ENCODE assay signal across 26 cellular contexts in the genomic region with DNA sequence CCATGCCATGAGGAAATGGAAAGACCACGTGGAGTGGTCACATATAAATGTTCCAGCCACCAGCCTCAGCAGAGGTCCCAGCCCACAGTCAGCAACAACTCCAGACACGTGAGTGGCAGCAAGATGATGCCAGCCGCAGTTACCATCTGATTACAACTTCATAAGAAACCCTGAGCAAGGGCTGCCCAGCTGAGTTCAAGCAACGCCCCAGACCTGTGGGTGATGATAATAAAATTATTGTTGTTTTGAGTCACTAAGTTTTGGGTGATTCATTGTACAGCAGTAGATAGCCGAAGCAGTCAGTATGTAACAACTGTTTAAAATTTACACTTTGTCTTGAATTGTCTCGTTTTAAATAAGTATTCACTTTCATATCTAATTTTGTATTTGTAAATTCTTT. TPM values are rescaled to one million over a fixed set of nuclear protein-coding genes. Genes with fewer than 3 reads are reported as not detected.
DNase-seq lines count a peak whose midpoint lies in the region; ATAC-seq, FAIRE-seq and TF ChIP-seq lines count a peak whose summit lies in the region.
"Had no signal": no experiment of that assay in that cellular context is flagged by ENCODE, and none has a peak within 500 bp of the region (broad histone marks: within the 10 kb centered on the region; RNA-seq: fewer than 3 reads in every experiment).

No MANE protein-coding gene starts in this region.

- no peaks in the 10 kb centered on the region for H3K36me3 ChIP-seq in K562 (ENCODE audit: control insufficient read depth, insufficient read depth, low read length)
- H3K36me3 ChIP-seq: heart right ventricle, pancreas, SJCRH30 had no signal

- no peaks in the 10 kb centered on the region for H3K79me2 ChIP-seq in K562 (ENCODE audit: control insufficient read depth, insufficient read depth, low read length)

- TF ChIP-seq EP300 in K562 (IDR thresholded peaks at IDR 0.05; ENCODE audit: low read length): no peak

- peak; percentile 8 for DNase-seq in stimulated activated CD4-positive, alpha-beta T cell treated with anti-CD3 and anti-CD28 coated beads, Interleukin-1b, Interleukin-23, amount 100 ng/mL, for 48 hours
- DNase-seq in stimulated activated CD4-positive, alpha-beta T cell treated with anti-CD3 and anti-CD28 coated beads, Interleukin-15, amount 100 ng/mL, for 24 hours: no peak
- no peak for DNase-seq in K562 (ENCODE audit: extremely low read depth in 1 of 4, low spot score in 3 of 4)
- no peak for DNase-seq in NCI-H748 treated with DMSO at 0.1 percent for 48 hours (lab: John Stamatoyannopoulos, UW)
- DNase-seq in SHP77 treated with DMSO at 0.1 percent for 48 hours (lab: John Stamatoyannopoulos, UW): no peak
- no peak for DNase-seq in NCI-H226
- DNase-seq: activated CD4-positive, alpha-beta memory T cell treated with anti-CD3 and anti-CD28 coated beads for 36 hours; activated naive CD4-positive, alpha-beta T cell treated with anti-CD3 and anti-CD28 coated beads for 36 hours; CD8-positive, alpha-beta T cell; DMS153; dorsolateral prefrontal cortex; heart right ventricle; NCI-H1105; NCI-H2029; NCI-H345; NCI-H82; pancreas; right cardiac atrium; SJCRH30 had no signal

- no peaks in the 10 kb centered on the region for H3K9me3 Mint-ChIP-seq in IgD-negative memory B cell
- H3K9me3 Mint-ChIP-seq: activated CD4-positive, alpha-beta memory T cell treated with anti-CD3 and anti-CD28 coated beads for 36 hours; activated naive CD4-positive, alpha-beta T cell treated with anti-CD3 and anti-CD28 coated beads for 36 hours; CD8-positive, alpha-beta T cell; natural killer cell treated with Interleukin-12 subunit alpha and Interleukin-12 subunit beta and Interleukin-15 and Interleukin-18, amount 100 ng/mL, for 72 hours had no signal

- no peaks in the 10 kb centered on the region for H3K27me3 Mint-ChIP-seq in IgD-negative memory B cell
- H3K27me3 Mint-ChIP-seq: activated CD4-positive, alpha-beta memory T cell treated with anti-CD3 and anti-CD28 coated beads for 36 hours; natural killer cell treated with Interleukin-12 subunit alpha and Interleukin-12 subunit beta and Interleukin-15 and Interleukin-18, amount 100 ng/mL, for 72 hours had no signal

- no peaks in the 10 kb centered on the region for H3K9me3 ChIP-seq in K562 (replicated peaks; ENCODE audit: control insufficient read depth, insufficient read depth, low read depth, low read length)
- H3K9me3 ChIP-seq: heart right ventricle, pancreas, SJCRH30 had no signal

- POLR2A ChIA-PET in K562 (lab: Yijun Ruan, JAX): no interaction called here

- BruUV-seq in K562 (replicated peaks; lab: Mats Ljungman, UMichigan): no TSS peak

- H3K27ac Mint-ChIP-seq in IgD-negative memory B cell: peak overlapping the region in 2 of 3 donors; percentile 69 to 76
- H3K27ac Mint-ChIP-seq: activated CD4-positive, alpha-beta memory T cell treated with anti-CD3 and anti-CD28 coated beads for 36 hours; activated naive CD4-positive, alpha-beta T cell treated with anti-CD3 and anti-CD28 coated beads for 36 hours; CD8-positive, alpha-beta T cell; natural killer cell treated with Interleukin-12 subunit alpha and Interleukin-12 subunit beta and Interleukin-15 and Interleukin-18, amount 100 ng/mL, for 72 hours had no signal

- H3K4me1 Mint-ChIP-seq in IgD-negative memory B cell: peaks cover 52 to 55% (median 53%) of the 10 kb centered on the region in 3 donors

- FAIRE-seq in K562 (lab: Jason Lieb, UNC): no peak
- FAIRE-seq: astrocyte, endothelial cell of umbilical vein, GM12878, HTR-8/SVneo, pancreas, urothelium cell line had no signal

- in situ Hi-C loops in K562 (cut with MboI): no loop called here

- CTCF ChIA-PET in K562 (lab: Yijun Ruan, JAX; ENCODE audit: low intra/inter-chr PET ratio): no interaction called here

- no peaks in the 10 kb centered on the region for H3K27me3 ChIP-seq in K562 (ENCODE audit: control insufficient read depth in 2 of 2, insufficient read depth in 2 of 2, low read length in 2 of 2)
- H3K27me3 ChIP-seq: dorsolateral prefrontal cortex, heart right ventricle, pancreas, SJCRH30 had no signal

- intact Hi-C loops in K562 (cut with micrococcal nuclease): no loop called here

- WGBS in K562 (ENCODE audit: insufficient coverage, low coverage, missing lambda C conversion rate): 17% methylated on average over 6 of the region's 6 CpGs

- no peak for TF ChIP-seq RAD21 in K562 (CRISPR knock-in tag; conservative IDR thresholded peaks at IDR 0.05 in 1 of 2, IDR thresholded peaks at IDR 0.05 in 1 of 2)

- TF ChIP-seq CTCF in K562 (IDR thresholded peaks at IDR 0.05 in 2 of 3, conservative IDR thresholded peaks at IDR 0.05 in 1 of 3; ENCODE audit: insufficient read depth in 2 of 3, low read depth in 1 of 3, low read length in 3 of 3): no peak

- peak overlapping the region; percentile 42; the same call in 1 of the 2 replicates for H2AFZ ChIP-seq in K562 (ENCODE audit: low read depth, low read length)

- H4K20me1 ChIP-seq in K562 (replicated peaks; ENCODE audit: control insufficient read depth, insufficient read depth, low read length): no peaks in the 10 kb centered on the region

- no peak overlapping the region for H3K9ac ChIP-seq in K562 (ENCODE audit: insufficient read depth in 1 of 2, low read depth in 2 of 2, low read length in 2 of 2)

- H3K4me3 Mint-ChIP-seq in IgD-negative memory B cell: peak overlapping the region in 1 of 4 donors; percentile 79
- H3K4me3 Mint-ChIP-seq: activated CD4-positive, alpha-beta memory T cell treated with anti-CD3 and anti-CD28 coated beads for 36 hours; activated naive CD4-positive, alpha-beta T cell treated with anti-CD3 and anti-CD28 coated beads for 36 hours; CD8-positive, alpha-beta T cell; natural killer cell treated with Interleukin-12 subunit alpha and Interleukin-12 subunit beta and Interleukin-15 and Interleukin-18, amount 100 ng/mL, for 72 hours had no signal

- no peaks in the 10 kb centered on the region for H3K36me3 Mint-ChIP-seq in IgD-negative memory B cell
- H3K36me3 Mint-ChIP-seq: activated CD4-positive, alpha-beta memory T cell treated with anti-CD3 and anti-CD28 coated beads for 36 hours; CD8-positive, alpha-beta T cell; natural killer cell treated with Interleukin-12 subunit alpha and Interleukin-12 subunit beta and Interleukin-15 and Interleukin-18, amount 100 ng/mL, for 72 hours had no signal

- no peak for TF ChIP-seq POLR2A in K562 (conservative IDR thresholded peaks at IDR 0.05)

- H3K4me1 ChIP-seq in K562 (replicated peaks in 1 of 2; ENCODE audit: control insufficient read depth in 2 of 2, insufficient read depth in 2 of 2, low read length in 2 of 2): peaks cover 0 to 8% of the 10 kb centered on the region in 2 experiments; a peak in 3 of 5 replicates

- no peak for ATAC-seq in K562
- ATAC-seq: CD8-positive, alpha-beta T cell; GM12878; heart right ventricle; natural killer cell treated with Interleukin-12 subunit alpha and Interleukin-12 subunit beta and Interleukin-15 and Interleukin-18, amount 100 ng/mL, for 72 hours; pancreas; right cardiac atrium had no signal

- H3K4me2 ChIP-seq in K562 (ENCODE audit: insufficient read depth, low read length): no peak overlapping the region

- no peaks in the 10 kb centered on the region for H3K9me1 ChIP-seq in K562 (ENCODE audit: control insufficient read depth, insufficient read depth, low read length)

- H3K4me3 ChIP-seq in K562: no peak overlapping the region
- H3K4me3 ChIP-seq: dorsolateral prefrontal cortex, GM12878, heart right ventricle, pancreas, SJCRH30 had no signal

- no peak overlapping the region for H3K27ac ChIP-seq in K562 (ENCODE audit: extremely low read depth, low read depth, low read length)
- H3K27ac ChIP-seq: dorsolateral prefrontal cortex, heart right ventricle, pancreas, SJCRH30 had no signal

TF ChIP-seq in K562, 482 proteins besides CTCF, POLR2A, EP300 and RAD21:
- TF ChIP-seq FOSL1 (tag; conservative IDR thresholded peaks at IDR 0.05): 0 out of 2 replicates have a peak, but pooled peaks have one; percentile 45
- TF ChIP-seq, protein P1, sequence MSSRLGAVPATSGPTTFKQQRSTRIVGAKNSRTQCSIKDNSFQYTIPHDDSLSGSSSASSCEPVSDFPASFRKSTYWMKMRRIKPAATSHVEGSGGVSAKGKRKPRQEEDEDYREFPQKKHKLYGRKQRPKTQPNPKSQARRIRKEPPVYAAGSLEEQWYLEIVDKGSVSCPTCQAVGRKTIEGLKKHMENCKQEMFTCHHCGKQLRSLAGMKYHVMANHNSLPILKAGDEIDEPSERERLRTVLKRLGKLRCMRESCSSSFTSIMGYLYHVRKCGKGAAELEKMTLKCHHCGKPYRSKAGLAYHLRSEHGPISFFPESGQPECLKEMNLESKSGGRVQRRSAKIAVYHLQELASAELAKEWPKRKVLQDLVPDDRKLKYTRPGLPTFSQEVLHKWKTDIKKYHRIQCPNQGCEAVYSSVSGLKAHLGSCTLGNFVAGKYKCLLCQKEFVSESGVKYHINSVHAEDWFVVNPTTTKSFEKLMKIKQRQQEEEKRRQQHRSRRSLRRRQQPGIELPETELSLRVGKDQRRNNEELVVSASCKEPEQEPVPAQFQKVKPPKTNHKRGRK (tag; IDR thresholded peaks at IDR 0.05): no peak
- TF ChIP-seq ZNF239 (CRISPR knock-in tag; IDR thresholded peaks at IDR 0.05): no peak

RNA-seq across cellular contexts. Expression of a gene that starts 5.8 kb away (rescaled TPM):
- polyA plus RNA-seq in IgD-negative memory B cell (39.7 TPM), K562 (2011; rRNA removed) (6.6 and 7.8 TPM in 2 replicates), K562 (2014; fragmentation: Illumina TruSeq; extraction: Trizol) (4.2 and 4.4 TPM in 2 replicates), K562 (2014; fragmentation: Nextera tagmentation; extraction: Ambion mirVana) (1 to 10 TPM in 1 of 2 experiments, under 1 TPM in 1; 0.49 to 1.5 TPM), K562 (2014; rRNA removed) (1.3 and 3.9 TPM in 2 replicates)
- 8.9 and 21.5 TPM in 2 replicates for total RNA-seq in K562 (2011; cell fraction: chromatin; rRNA removed; ENCODE audit: low replicate concordance)
- 6.2 and 6.3 TPM in 2 replicates for total RNA-seq in K562 (2011; cell fraction: nucleolus; rRNA removed)
- total RNA-seq in K562 (2011; cell fraction: nucleoplasm; rRNA removed): 9.2 and 12.8 TPM in 2 replicates
- total RNA-seq in K562 (2014; rRNA removed) (1.00 and 1.0 TPM in 2 replicates), K562 (2014; rRNA removed; fragmentation: Illumina TruSeq; extraction: Trizol) (2.9 and 3.6 TPM in 2 replicates), K562 (2015; rRNA removed; fragmentation: Illumina TruSeq; extraction: Trizol) (1.1 and 1.6 TPM in 2 replicates), K562 (2021) (3.9 and 5.8 TPM in 2 replicates)
- 0.48 and 3.1 TPM in 2 replicates for polyA plus RNA-seq in K562 (2011; cell fraction: cytosol; rRNA removed)
- 5.6 and 16.1 TPM in 2 replicates for polyA plus RNA-seq in K562 (2011; cell fraction: nucleus; rRNA removed)
- polyA plus RNA-seq in K562 (2012): 3.6 and 10.5 TPM in 2 replicates
- 3.4 and 5.7 TPM in 2 replicates for polyA minus RNA-seq in K562 (2011; rRNA and poly(A)+ RNA removed)
- 1.2 and 1.6 TPM in 2 replicates for polyA minus RNA-seq in K562 (2011; cell fraction: cytosol; rRNA and poly(A)+ RNA removed)
- polyA minus RNA-seq in K562 (2011; cell fraction: nucleus; rRNA and poly(A)+ RNA removed): 3.0 and 10.6 TPM in 2 replicates
